Comparison of ENCODE assay signal across 15 cellular contexts in the genomic region with DNA sequence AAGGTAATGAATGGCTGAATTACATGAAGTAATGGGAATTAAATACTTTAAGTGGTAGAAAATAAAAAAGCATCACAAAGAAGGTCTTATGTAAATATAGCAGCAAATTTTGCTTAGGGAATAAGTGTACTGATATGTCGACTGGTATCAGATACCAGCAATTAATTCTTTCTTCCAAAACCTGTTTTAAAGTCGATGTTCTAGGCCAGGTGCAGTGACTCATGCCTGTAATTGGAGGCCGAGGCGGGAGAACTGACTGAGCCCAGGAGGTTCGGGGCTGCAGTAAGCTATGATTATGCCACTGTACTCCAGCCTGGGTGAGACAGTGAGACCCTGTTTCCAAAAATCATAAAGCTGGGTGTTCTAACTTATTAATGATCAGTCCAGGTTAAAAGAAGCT. TPM values are rescaled to one million over a fixed set of nuclear protein-coding genes. Genes with fewer than 3 reads are reported as not detected.
DNase-seq lines count a peak whose midpoint lies in the region; TF ChIP-seq lines count a peak whose summit lies in the region.
"Had no signal": no experiment of that assay in that cellular context is flagged by ENCODE, and none has a peak within 500 bp of the region (broad histone marks: within the 10 kb centered on the region; RNA-seq: fewer than 3 reads in every experiment).

No MANE protein-coding gene starts in this region.

- no peak for TF ChIP-seq CTCF in transverse colon (IDR thresholded peaks at IDR 0.05)

- H3K27ac ChIP-seq in SJCRH30 (peak overlapping the region; percentile 14; the same call in 1 of the 2 replicates), trophoblast cell (ENCODE audit: low read depth, low read length) (no peak overlapping the region), transverse colon (no peak overlapping the region)
- H3K27ac ChIP-seq: colonic mucosa had no signal

- in situ Hi-C loops in transverse colon (cut with MboI; ENCODE audit: low pct_ligation_motif_present in 1 of 4, low pct_unique_long_range_greater_than_20kb in 1 of 4, low sequenced_read_pairs in 3 of 4) = no loop called here

- no peak overlapping the region for H2BK5ac ChIP-seq in trophoblast cell (ENCODE audit: low read depth, low read length, poor library complexity)

- H3K79me1 ChIP-seq in trophoblast cell (ENCODE audit: low read length) = no peaks in the 10 kb centered on the region

- intact Hi-C loops in transverse colon (cut with DNase I; ENCODE audit: low total_unique reads) = no loop called here

- DNase-seq in NCI-H2029 (lab: John Stamatoyannopoulos, UW) (peak; percentile 22), NCI-H2029 treated with DMSO at 0.1 percent for 48 hours (lab: John Stamatoyannopoulos, UW) (no peak), M059J (ENCODE audit: low read depth) (peak; percentile 43), SJCRH30 (peak; percentile 54 to 73), trophoblast cell (peak; percentile 66 to 74), transverse colon (no peak), GM19240 (ENCODE audit: insufficient read length, low spot score) (no peak), NCI-H1092 treated with DMSO at 0.1 percent for 48 hours (lab: John Stamatoyannopoulos, UW) (no peak)
- DNase-seq: 8988T; activated CD4-positive, alpha-beta T cell treated with anti-CD3 and anti-CD28 coated beads, Interleukin-2, amount 10 ng/mL, durations not matched to agents 7 days and 5 days; colonic mucosa; naive B cell; SIG-M5; stimulated activated CD4-positive, alpha-beta T cell treated with anti-CD3 and anti-CD28 coated beads, Interleukin-2, amount 100 ng/mL, for 24 hours; T1000 had no signal

- H4K8ac ChIP-seq in trophoblast cell (ENCODE audit: low read depth, low read length) = no peak overlapping the region

- H4K91ac ChIP-seq in trophoblast cell (ENCODE audit: low read depth, low read length) = no peak overlapping the region

- H3K4me3 ChIP-seq in SJCRH30 (no peak overlapping the region), trophoblast cell (ENCODE audit: low read depth, low read length) (no peak overlapping the region), transverse colon (no peak overlapping the region)
- H3K4me3 ChIP-seq: colonic mucosa had no signal

- TF ChIP-seq POLR2A in transverse colon (IDR thresholded peaks at IDR 0.05) = no peak

- H3K18ac ChIP-seq in trophoblast cell (ENCODE audit: low read length) = no peak overlapping the region

- no peak overlapping the region for H3K9ac ChIP-seq in trophoblast cell (ENCODE audit: low read length)

- H2BK120ac ChIP-seq in trophoblast cell (ENCODE audit: insufficient read depth, low read length, poor library complexity) = no peak overlapping the region

- no peak overlapping the region for H3K23ac ChIP-seq in trophoblast cell (ENCODE audit: low read length)

- no peak overlapping the region for H3K14ac ChIP-seq in trophoblast cell (ENCODE audit: low read length)

- no peak overlapping the region for H2AK5ac ChIP-seq in trophoblast cell (ENCODE audit: low read length)

- no peaks in the 10 kb centered on the region for H3K9me3 ChIP-seq in SJCRH30 (replicated peaks)
- no peaks in the 10 kb centered on the region for H3K9me3 ChIP-seq in trophoblast cell (ENCODE audit: insufficient read depth, low read depth, low read length)
- no peaks in the 10 kb centered on the region for H3K9me3 ChIP-seq in transverse colon
- H3K9me3 ChIP-seq: colonic mucosa had no signal

- peaks cover 14% of the 10 kb centered on the region for H3K36me3 ChIP-seq in SJCRH30
- H3K36me3 ChIP-seq in trophoblast cell (ENCODE audit: control insufficient read depth in 1 of 2, insufficient read depth in 2 of 2, low read length in 2 of 2) = peaks cover 8 to 12% of the 10 kb centered on the region in 2 experiments
- H3K36me3 ChIP-seq in transverse colon = peaks cover 0 to 4% (median 0%) of the 10 kb centered on the region in 4 donors
- H3K36me3 ChIP-seq: colonic mucosa had no signal

- no peak overlapping the region for H4K12ac ChIP-seq in trophoblast cell (ENCODE audit: low read depth, low read length)

- H3K4me2 ChIP-seq in trophoblast cell (ENCODE audit: low read length) = no peak overlapping the region

- peak overlapping the region; percentile 97 for H3K4ac ChIP-seq in trophoblast cell (ENCODE audit: low read depth, low read length)

- H2AFZ ChIP-seq in trophoblast cell (ENCODE audit: insufficient read depth, low read length, poor library complexity) = no peak overlapping the region

- no peak for TF ChIP-seq EP300 in transverse colon (IDR thresholded peaks at IDR 0.05; ENCODE audit: low read depth)

- no CpG with 5 or more reads among the region's 5 CpGs for WGBS in trophoblast cell (ENCODE audit: extremely low coverage, insufficient coverage, insufficient read length)
- WGBS in transverse colon (ENCODE audit: low coverage in 1 of 2), 2 donors = 53 to 57% methylated on average over 5 of the region's 5 CpGs

- H2BK12ac ChIP-seq in trophoblast cell (ENCODE audit: low read length) = no peak overlapping the region

- H3K4me1 ChIP-seq in SJCRH30 (peaks cover 10% of the 10 kb centered on the region), trophoblast cell (ENCODE audit: control insufficient read depth in 1 of 2, insufficient read depth in 2 of 2, low read length in 2 of 2) (no peaks in the 10 kb centered on the region), transverse colon (peaks cover 11 to 56% (median 26%) of the 10 kb centered on the region in 4 donors)

- H3K27me3 ChIP-seq in SJCRH30 (no peaks in the 10 kb centered on the region), trophoblast cell (ENCODE audit: insufficient read depth, low read length) (no peaks in the 10 kb centered on the region), transverse colon (no peaks in the 10 kb centered on the region)
- H3K27me3 ChIP-seq: colonic mucosa had no signal

- H3K79me2 ChIP-seq in trophoblast cell (ENCODE audit: control insufficient read depth, insufficient read depth, low read length, poor library complexity) = peaks cover 8% of the 10 kb centered on the region

RNA-seq across cellular contexts. Expression of a gene that starts 30.3 kb away (rescaled TPM):
- 55.9 and 98.8 TPM in 2 replicates for total RNA-seq in M059J (2014; rRNA removed; shearing (Covaris generic))
- total RNA-seq in SJCRH30 (2014; rRNA removed; shearing (Covaris generic)) = 133 and 148 TPM in 2 replicates
- polyA plus RNA-seq in trophoblast cell (2013) = 65.0 and 66.3 TPM in 2 replicates
- 100 to 1,000 TPM in 1 of 4 donors, 10 to 100 TPM in 3; 41.9 to 101 (median 81.6) TPM for total RNA-seq in transverse colon

Comparison
In these comparisons a context has a peak if more than half of its experiments do, and no peak if none do; other contexts are left out.
1. DNase-seq: peak in NCI-H2029 (single experiment), M059J (single experiment), SJCRH30 (2 of 2) and trophoblast cell (2 of 2); none in NCI-H2029 treated with DMSO at 0.1 percent for 48 hours (single experiment), transverse colon (single experiment), GM19240 (single experiment) and NCI-H1092 treated with DMSO at 0.1 percent for 48 hours (single experiment).